In genomic region chr5:75367401-75367800, GRCh38 we compare ENCODE assay signal across 19 cellular contexts. TPM values are rescaled to one million over a fixed set of nuclear protein-coding genes. Genes with fewer than 3 reads are reported as not detected.
A peak's percentile ranks its signal among the peaks of the same experiment; 100 is the strongest.
DNase-seq lines count a peak whose midpoint lies in the region; ATAC-seq and TF ChIP-seq lines count a peak whose summit lies in the region.
"Had no signal": no experiment of that assay in that cellular context is flagged by ENCODE, and none has a peak within 500 bp of the region (broad histone marks: within the 10 kb centered on the region; RNA-seq: fewer than 3 reads in every experiment).

No MANE protein-coding gene starts in this region.

- no peaks in the 10 kb centered on the region; the same call in 1 of the 2 replicates for H3K36me3 ChIP-seq in WERI-Rb-1
- no peaks in the 10 kb centered on the region for H3K36me3 ChIP-seq in adrenal gland (replicated peaks in 1 of 2)
- H3K36me3 ChIP-seq: cardiac muscle cell, right atrium auricular region, tibial artery had no signal

- ATAC-seq in HG03457 (IDR thresholded peaks at IDR 0.05; ENCODE audit: unreplicated experiment) (no peak), GM21381 (IDR thresholded peaks at IDR 0.05; ENCODE audit: unreplicated experiment) (no peak)
- ATAC-seq: natural killer cell treated with Interleukin-12 subunit alpha and Interleukin-12 subunit beta and Interleukin-15 and Interleukin-18, amount 100 ng/mL, for 72 hours had no signal

- TF ChIP-seq POLR2A in adrenal gland (IDR thresholded peaks at IDR 0.05) = no peak

- POLR2A ChIA-PET in AG04449 (lab: Yijun Ruan, JAX) = no interaction called here

- H3K27me3 ChIP-seq in WERI-Rb-1 (ENCODE audit: insufficient read depth, low read depth, severe bottlenecking) (no peaks in the 10 kb centered on the region), adrenal gland (no peaks in the 10 kb centered on the region)
- H3K27me3 ChIP-seq: BE2C, cardiac muscle cell, right atrium auricular region, tibial artery had no signal

- no peaks in the 10 kb centered on the region for H3K9me3 ChIP-seq in WERI-Rb-1 (ENCODE audit: severe bottlenecking)
- no peaks in the 10 kb centered on the region for H3K9me3 ChIP-seq in adrenal gland (replicated peaks in 1 of 3)
- H3K9me3 ChIP-seq: BE2C, right atrium auricular region, tibial artery had no signal

- H3K4me3 ChIP-seq in AG04449 (ENCODE audit: low read depth, low read length) (no peak overlapping the region), fibroblast of mammary gland (ENCODE audit: control insufficient read depth, low read depth, low read length) (no peak overlapping the region), WERI-Rb-1 (ENCODE audit: low read depth, low read length) (no peak overlapping the region), adrenal gland (no peak overlapping the region)
- H3K4me3 ChIP-seq: cardiac muscle cell, right atrium auricular region, tibial artery had no signal

- no peaks in the 10 kb centered on the region for H3K4me1 ChIP-seq in adrenal gland (replicated peaks in 1 of 2)
- H3K4me1 ChIP-seq: right atrium auricular region, tibial artery had no signal

- intact Hi-C loops in adrenal gland (cut with DNase I) = no loop called here

- H3K27ac ChIP-seq in WERI-Rb-1 (no peak overlapping the region), adrenal gland (no peak overlapping the region)
- H3K27ac ChIP-seq: cardiac muscle cell, right atrium auricular region, tibial artery had no signal

- CTCF ChIA-PET in AG04449 (lab: Yijun Ruan, JAX) = no interaction called here

- peak; percentile 26 for DNase-seq in AG04449 (ENCODE audit: low read depth, low spot score)
- DNase-seq in GM04504 (ENCODE audit: low read depth) = peak; percentile 28
- DNase-seq in M059J (ENCODE audit: low read depth) = peak; percentile 32
- peak; percentile 65 for DNase-seq in fibroblast of mammary gland (ENCODE audit: low read depth)
- no peak for DNase-seq in WERI-Rb-1
- DNase-seq in adrenal gland = no peak
- DNase-seq: activated CD4-positive, CD25-positive, alpha-beta regulatory T cell; activated CD8-positive, alpha-beta memory T cell treated with anti-CD3 and anti-CD28 coated beads, Interleukin-2, amount 50 U/mL, for 4 hours; BE2C; DMS153; endodermal cell; immature natural killer cell; NCI-H2029 treated with DMSO at 0.1 percent for 48 hours; tibial artery had no signal

- TF ChIP-seq CTCF in AG04449 (IDR thresholded peaks at IDR 0.05; ENCODE audit: insufficient read depth, low read length, missing control alignments) (no peak), fibroblast of mammary gland (conservative IDR thresholded peaks at IDR 0.05; ENCODE audit: control insufficient read depth, insufficient read depth, low read depth, low read length) (no peak), WERI-Rb-1 (IDR thresholded peaks at IDR 0.05; ENCODE audit: low read depth, low read length) (no peak), adrenal gland (IDR thresholded peaks at IDR 0.05) (no peak)

RNA-seq across cellular contexts. Expression of gene HMGCR, which starts 30.4 kb away (rescaled TPM):
- 68.4 and 154 TPM in 2 replicates for total RNA-seq in M059J (2014; rRNA removed; shearing (Covaris generic))
- 100 to 1,000 TPM in 2 of 8 donors, 10 to 100 TPM in 6; 34.4 to 376 (median 59.5) TPM for total RNA-seq in adrenal gland
- 100 to 1,000 TPM in 1 of 3 donors, 10 to 100 TPM in 1, 1 to 10 TPM in 1; 7.0 to 234 (median 25.5) TPM for polyA plus RNA-seq in adrenal gland

Comparison
In these comparisons a context has a peak if more than half of its experiments do, and no peak if none do; other contexts are left out.
1. DNase-seq: peak in AG04449 (single experiment), GM04504 (single experiment), M059J (single experiment) and fibroblast of mammary gland (single experiment); none in WERI-Rb-1 (single experiment) and adrenal gland (0 of 7).